ENCODE assay signal across 8 cellular contexts in genomic region chr2:86249843-86250402, GRCh38. TPM values are rescaled to one million over a fixed set of nuclear protein-coding genes. Genes with fewer than 3 reads are reported as not detected.
DNase-seq lines count a peak whose midpoint lies in the region; ATAC-seq and TF ChIP-seq lines count a peak whose summit lies in the region.

No MANE protein-coding gene starts in this region.

- no peaks in the 10 kb centered on the region for H3K36me3 Mint-ChIP-seq in activated CD4-positive, alpha-beta T cell treated with anti-CD3 and anti-CD28 coated beads, Interleukin-2, amount 10 ng/mL, durations not matched to agents 24 days and 14 days (ENCODE audit: low read depth)
- H3K36me3 Mint-ChIP-seq in activated CD8-positive, alpha-beta T cell treated with anti-CD3 and anti-CD28 coated beads for 36 hours (ENCODE audit: low read depth): no peaks in the 10 kb centered on the region
- no peaks in the 10 kb centered on the region for H3K36me3 Mint-ChIP-seq in CD4-positive, alpha-beta T cell (ENCODE audit: low read depth)

- no peaks in the 10 kb centered on the region for H3K9me3 ChIP-seq in CD4-positive, alpha-beta T cell (ENCODE audit: control insufficient read depth, low read length)

- no peak overlapping the region for H3K4me3 Mint-ChIP-seq in activated CD4-positive, alpha-beta T cell treated with anti-CD3 and anti-CD28 coated beads, Interleukin-2, amount 10 ng/mL, durations not matched to agents 24 days and 14 days
- no peak overlapping the region for H3K4me3 Mint-ChIP-seq in activated CD8-positive, alpha-beta T cell treated with anti-CD3 and anti-CD28 coated beads for 36 hours
- no peak overlapping the region for H3K4me3 Mint-ChIP-seq in CD4-positive, alpha-beta T cell

- H3K27ac ChIP-seq in CD4-positive, alpha-beta T cell (ENCODE audit: low read depth, low read length): no peak overlapping the region

- H3K4me3 ChIP-seq in GM06990 (replicated peaks; ENCODE audit: low read depth, low read length): no peak overlapping the region

- POLR2A ChIA-PET in activated CD8-positive, alpha-beta T cell treated with anti-CD3 and anti-CD28 coated beads for 36 hours (lab: Charles Lee): interaction anchor here (0.6 kb wide), 1 partner anchor 150 kb away, joined by 4 read pairs; no protein-coding TSS in a partner anchor
- POLR2A ChIA-PET in CD4-positive, alpha-beta T cell (lab: Charles Lee): no interaction called here

- H3K9me3 Mint-ChIP-seq in activated CD4-positive, alpha-beta T cell treated with anti-CD3 and anti-CD28 coated beads, Interleukin-2, amount 10 ng/mL, durations not matched to agents 24 days and 14 days: no peaks in the 10 kb centered on the region
- H3K9me3 Mint-ChIP-seq in activated CD8-positive, alpha-beta T cell treated with anti-CD3 and anti-CD28 coated beads for 36 hours: no peaks in the 10 kb centered on the region
- no peaks in the 10 kb centered on the region for H3K9me3 Mint-ChIP-seq in CD4-positive, alpha-beta T cell

- peak; percentile 76 for DNase-seq in GM06990 (ENCODE audit: extremely low read depth, insufficient read length)
- DNase-seq in NCI-H2227 treated with DMSO at 0.1 percent for 48 hours (lab: John Stamatoyannopoulos, UW): peak; percentile 64
- DNase-seq in inferior parietal cortex (ENCODE audit: extremely low spot score): peak; percentile 32
- DNase-seq in NCI-H2107 (lab: John Stamatoyannopoulos, UW): no peak
- DNase-seq in activated CD4-positive, alpha-beta T cell treated with anti-CD3 and anti-CD28 coated beads, Interleukin-2, amount 10 ng/mL, durations not matched to agents 24 days and 14 days: no peak
- DNase-seq in activated CD8-positive, alpha-beta T cell treated with anti-CD3 and anti-CD28 coated beads for 36 hours: no peak
- DNase-seq in CD4-positive, alpha-beta T cell: no peak

- H3K36me3 ChIP-seq in GM06990 (ENCODE audit: control insufficient read depth, insufficient read depth, low read length): no peaks in the 10 kb centered on the region

- peak; percentile 55 for ATAC-seq in GM21381 (IDR thresholded peaks at IDR 0.05; ENCODE audit: unreplicated experiment)
- ATAC-seq in activated CD8-positive, alpha-beta T cell treated with anti-CD3 and anti-CD28 coated beads for 36 hours: no peak
- ATAC-seq in CD4-positive, alpha-beta T cell (ENCODE audit: poor library complexity): no peak

- H3K4me1 Mint-ChIP-seq in activated CD4-positive, alpha-beta T cell treated with anti-CD3 and anti-CD28 coated beads, Interleukin-2, amount 10 ng/mL, durations not matched to agents 24 days and 14 days: no peaks in the 10 kb centered on the region
- H3K4me1 Mint-ChIP-seq in activated CD8-positive, alpha-beta T cell treated with anti-CD3 and anti-CD28 coated beads for 36 hours (ENCODE audit: low read depth): no peaks in the 10 kb centered on the region
- H3K4me1 Mint-ChIP-seq in CD4-positive, alpha-beta T cell (ENCODE audit: low read depth): peaks cover 7% of the 10 kb centered on the region

- no peak overlapping the region for H3K27ac Mint-ChIP-seq in activated CD4-positive, alpha-beta T cell treated with anti-CD3 and anti-CD28 coated beads, Interleukin-2, amount 10 ng/mL, durations not matched to agents 24 days and 14 days
- H3K27ac Mint-ChIP-seq in activated CD8-positive, alpha-beta T cell treated with anti-CD3 and anti-CD28 coated beads for 36 hours: no peak overlapping the region
- H3K27ac Mint-ChIP-seq in CD4-positive, alpha-beta T cell: no peak overlapping the region

- peaks cover 11% of the 10 kb centered on the region for H3K27me3 Mint-ChIP-seq in activated CD4-positive, alpha-beta T cell treated with anti-CD3 and anti-CD28 coated beads, Interleukin-2, amount 10 ng/mL, durations not matched to agents 24 days and 14 days
- H3K27me3 Mint-ChIP-seq in activated CD8-positive, alpha-beta T cell treated with anti-CD3 and anti-CD28 coated beads for 36 hours: peaks cover 8% of the 10 kb centered on the region
- H3K27me3 Mint-ChIP-seq in CD4-positive, alpha-beta T cell: no peaks in the 10 kb centered on the region

- intact Hi-C loops in activated CD4-positive, alpha-beta T cell treated with anti-CD3 and anti-CD28 coated beads, Interleukin-2, amount 10 ng/mL, durations not matched to agents 24 days and 14 days (cut with micrococcal nuclease): no loop called here
- intact Hi-C loops in activated CD8-positive, alpha-beta T cell treated with anti-CD3 and anti-CD28 coated beads for 36 hours (cut with micrococcal nuclease): no loop called here
- intact Hi-C loops in CD4-positive, alpha-beta T cell (cut with DNase I, micrococcal nuclease): no loop called here

- H3K27me3 ChIP-seq in GM06990 (replicated peaks; ENCODE audit: control insufficient read depth, insufficient read depth, low read length): no peaks in the 10 kb centered on the region
- H3K27me3 ChIP-seq in CD4-positive, alpha-beta T cell (ENCODE audit: control insufficient read depth, insufficient read depth, low read length): no peaks in the 10 kb centered on the region

- CTCF ChIA-PET in activated CD8-positive, alpha-beta T cell treated with anti-CD3 and anti-CD28 coated beads for 36 hours (lab: Charles Lee): interaction anchor here (1.4 kb wide), 1 partner anchor 29 kb away, joined by 5 read pairs; no protein-coding TSS in a partner anchor
- CTCF ChIA-PET in CD4-positive, alpha-beta T cell (lab: Charles Lee): no interaction called here

- peak; percentile 71 for TF ChIP-seq CTCF in GM06990 (IDR thresholded peaks at IDR 0.05; ENCODE audit: insufficient read depth, low read length, poor library complexity, severe bottlenecking)
- TF ChIP-seq CTCF in activated CD8-positive, alpha-beta T cell treated with anti-CD3 and anti-CD28 coated beads for 36 hours (IDR thresholded peaks at IDR 0.05): no peak
- no peak for TF ChIP-seq CTCF in CD4-positive, alpha-beta T cell (IDR thresholded peaks at IDR 0.05)

RNA-seq across cellular contexts. Expression of gene MRPL35, which starts 50.7 kb away (rescaled TPM):
- total RNA-seq in activated CD4-positive, alpha-beta T cell treated with anti-CD3 and anti-CD28 coated beads, Interleukin-2, amount 10 ng/mL, durations not matched to agents 24 days and 14 days: 65.0 and 72.7 TPM in 2 replicates
- total RNA-seq in activated CD8-positive, alpha-beta T cell treated with anti-CD3 and anti-CD28 coated beads for 36 hours: 10 to 100 TPM; 86.8 to 87.0 TPM
- 1 to 10 TPM; 5.4 to 6.1 TPM for total RNA-seq in CD4-positive, alpha-beta T cell

RNA-seq across cellular contexts. Expression of gene IMMT, which starts 54.7 kb away (rescaled TPM):
- total RNA-seq in activated CD4-positive, alpha-beta T cell treated with anti-CD3 and anti-CD28 coated beads, Interleukin-2, amount 10 ng/mL, durations not matched to agents 24 days and 14 days: 181 and 188 TPM in 2 replicates
- 100 to 1,000 TPM; 143 to 144 TPM for total RNA-seq in activated CD8-positive, alpha-beta T cell treated with anti-CD3 and anti-CD28 coated beads for 36 hours
- total RNA-seq in CD4-positive, alpha-beta T cell: 10 to 100 TPM; 39.5 to 40.8 TPM

Comparison
In these comparisons a context has a peak if more than half of its experiments do, and no peak if none do; other contexts are left out.
1. DNase-seq: peak in GM06990 (single experiment), NCI-H2227 treated with DMSO at 0.1 percent for 48 hours (single experiment) and inferior parietal cortex (single experiment); none in NCI-H2107 (single experiment), activated CD4-positive, alpha-beta T cell treated with anti-CD3 and anti-CD28 coated beads, Interleukin-2, amount 10 ng/mL, durations not matched to agents 24 days and 14 days (single experiment), activated CD8-positive, alpha-beta T cell treated with anti-CD3 and anti-CD28 coated beads for 36 hours (single experiment) and CD4-positive, alpha-beta T cell (0 of 10).